2 cellular contexts compared by ENCODE assay signal in genomic region chr3:69683076-69683806, GRCh38.
TF ChIP-seq lines count a peak whose summit lies in the region.

No MANE protein-coding gene starts in this region.

TF ChIP-seq in HepG2, 621 proteins besides CTCF, POLR2A, EP300 and RAD21:
- TF ChIP-seq ZNF430 (CRISPR knock-in tag; IDR thresholded peaks at IDR 0.05) (no peak), MAF1 (CRISPR knock-in tag; IDR thresholded peaks at IDR 0.05; ENCODE audit: borderline replicate concordance) (no peak), SOX6 (IDR thresholded peaks at IDR 0.05) (no peak), SOX6 (CRISPR knock-in tag; IDR thresholded peaks at IDR 0.05) (0 out of 2 replicates have a peak, but pooled peaks have one; percentile 10), MTF1 (CRISPR knock-in tag; IDR thresholded peaks at IDR 0.05) (no peak), SOX13 (IDR thresholded peaks at IDR 0.05) (no peak), SOX13 (CRISPR knock-in tag; conservative IDR thresholded peaks at IDR 0.05 in 1 of 2, IDR thresholded peaks at IDR 0.05 in 1 of 2) (peak in 1 of 2 experiments; percentile 75; a peak in 2 of 4 replicates)
TF ChIP-seq in HepG2: peak in this region for 2.

TF ChIP-seq in SK-N-SH treated with all-trans-retinoic acid at 6 μM for 48 hours, 23 proteins besides CTCF, POLR2A, EP300 and RAD21:
- TF ChIP-seq BACH2 (CRISPR knock-in tag; IDR thresholded peaks at IDR 0.05; ENCODE audit: borderline replicate concordance), result no peak
- no peak for TF ChIP-seq ISL1 (CRISPR knock-in tag; IDR thresholded peaks at IDR 0.05)
- TF ChIP-seq ARNTL (CRISPR knock-in tag; IDR thresholded peaks at IDR 0.05; ENCODE audit: borderline replicate concordance, low read depth), result no peak
- TF ChIP-seq TCF4 (CRISPR knock-in tag; IDR thresholded peaks at IDR 0.05; ENCODE audit: borderline replicate concordance), result no peak
- no peak for TF ChIP-seq ESRRG (CRISPR knock-in tag; IDR thresholded peaks at IDR 0.05)
- no peak for TF ChIP-seq RARB (CRISPR knock-in tag; IDR thresholded peaks at IDR 0.05)
- no peak for TF ChIP-seq ZNF70 (CRISPR knock-in tag; IDR thresholded peaks at IDR 0.05)
- TF ChIP-seq TOX (CRISPR knock-in tag; IDR thresholded peaks at IDR 0.05; ENCODE audit: borderline replicate concordance), result no peak
- TF ChIP-seq PPARA (CRISPR knock-in tag; IDR thresholded peaks at IDR 0.05; ENCODE audit: borderline replicate concordance), result no peak
- no peak for TF ChIP-seq POU6F1 (CRISPR knock-in tag; IDR thresholded peaks at IDR 0.05; ENCODE audit: borderline replicate concordance, low read depth)
- no peak for TF ChIP-seq SNAI2 (CRISPR knock-in tag; IDR thresholded peaks at IDR 0.05)
- TF ChIP-seq CREB5 (CRISPR knock-in tag; IDR thresholded peaks at IDR 0.05; ENCODE audit: low read depth), result no peak
- no peak for TF ChIP-seq OSR1 (CRISPR knock-in tag; IDR thresholded peaks at IDR 0.05)
- TF ChIP-seq CSRNP3 (CRISPR knock-in tag; IDR thresholded peaks at IDR 0.05), result no peak
- TF ChIP-seq CSDC2 (CRISPR knock-in tag; IDR thresholded peaks at IDR 0.05), result no peak
TF ChIP-seq in SK-N-SH treated with all-trans-retinoic acid at 6 μM for 48 hours: peak in this region for 0.
